25 cellular contexts compared by ENCODE assay signal in the genomic region with DNA sequence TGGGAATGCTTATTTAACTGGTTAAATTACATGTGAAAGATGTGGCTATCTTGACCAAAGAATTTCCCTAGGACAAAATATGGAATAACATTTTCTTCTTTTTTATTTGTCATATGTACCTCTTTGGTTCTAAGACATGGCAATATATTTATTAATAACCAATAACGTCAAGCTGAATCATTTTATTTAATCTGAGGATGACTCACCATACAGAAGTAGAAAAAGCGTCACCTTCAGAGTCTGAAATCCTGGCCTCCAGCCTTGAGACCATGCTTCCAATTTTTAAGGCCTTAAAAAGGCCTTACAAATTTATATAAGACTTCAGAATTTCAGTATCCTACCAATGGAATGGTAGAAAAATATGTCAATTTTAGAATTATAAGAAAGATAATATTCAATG.
"Had no signal": no experiment of that assay in that cellular context is flagged by ENCODE, and none has a peak within 500 bp of the region (broad histone marks: within the 10 kb centered on the region; RNA-seq: fewer than 3 reads in every experiment).

No MANE protein-coding gene starts in this region.

- H3K27ac ChIP-seq: brain microvascular endothelial cell, Peyer's patch had no signal

- H3K9me3 ChIP-seq: Peyer's patch had no signal

- H3K36me3 Mint-ChIP-seq: activated CD4-positive, alpha-beta memory T cell treated with anti-CD3 and anti-CD28 coated beads for 36 hours; activated naive CD8-positive, alpha-beta T cell treated with anti-CD3 and anti-CD28 coated beads for 36 hours had no signal

- H3K27me3 Mint-ChIP-seq: activated CD4-positive, alpha-beta memory T cell treated with anti-CD3 and anti-CD28 coated beads for 36 hours; activated CD4-positive, alpha-beta T cell treated with anti-CD3 and anti-CD28 coated beads, Interleukin-2, amount 10 ng/mL, durations not matched to agents 7 days and 5 days; activated naive CD8-positive, alpha-beta T cell treated with anti-CD3 and anti-CD28 coated beads for 36 hours; activated T-helper 17 cell treated with anti-CD3 and anti-CD28 coated beads, Interleukin-2, amount 50 U/mL, for 72 hours; T-helper 17 cell had no signal

- H3K27me3 ChIP-seq: brain microvascular endothelial cell, Peyer's patch had no signal

- H3K4me3 ChIP-seq: Peyer's patch had no signal

- H3K4me1 Mint-ChIP-seq: activated CD4-positive, alpha-beta T cell treated with anti-CD3 and anti-CD28 coated beads, Interleukin-2, amount 10 ng/mL, durations not matched to agents 7 days and 5 days; activated naive CD8-positive, alpha-beta T cell treated with anti-CD3 and anti-CD28 coated beads for 36 hours; activated T-helper 17 cell treated with anti-CD3 and anti-CD28 coated beads, Interleukin-2, amount 50 U/mL, for 72 hours; T-helper 17 cell had no signal

- DNase-seq: activated CD4-positive, alpha-beta memory T cell treated with anti-CD3 and anti-CD28 coated beads for 36 hours; activated CD4-positive, alpha-beta T cell treated with anti-CD3 and anti-CD28 coated beads, Interleukin-2, amount 10 ng/mL, durations not matched to agents 7 days and 5 days; activated CD4-positive, CD25-positive, alpha-beta regulatory T cell; activated gamma-delta T cell; activated naive CD4-positive, alpha-beta T cell treated with anti-CD3 and anti-CD28 coated beads for 36 hours; activated naive CD8-positive, alpha-beta T cell treated with anti-CD3 and anti-CD28 coated beads for 36 hours; activated T-cell treated with anti-CD3 and anti-CD28 coated beads for 4 hours; activated T-cell treated with anti-CD3 and anti-CD28 coated beads, Interleukin-2, amount 50 U/mL, for 48 hours; brain microvascular endothelial cell; caudate nucleus; Kasumi-1; KBM-7; NCI-H1092 treated with DMSO at 0.1 percent for 48 hours; NCI-H1417 treated with DMSO at 0.1 percent for 48 hours; NCI-H1694; NCI-H2029; NCI-H510A treated with DMSO at 0.1 percent for 48 hours; NCI-H69; NK-92 treated with Interleukin-12 subunit alpha and Interleukin-12 subunit beta, amount 100 ng/mL, for 24 hours; OCI-M1; Peyer's patch; SHP77 treated with DMSO at 0.1 percent for 48 hours; T-helper 17 cell; T-helper 9 cell had no signal

- H3K4me1 ChIP-seq: Peyer's patch had no signal

- H3K36me3 ChIP-seq: brain microvascular endothelial cell, Peyer's patch had no signal

- ATAC-seq: activated T-helper 17 cell treated with anti-CD3 and anti-CD28 coated beads, Interleukin-2, amount 50 U/mL, for 72 hours; T-helper 17 cell had no signal

- H3K27ac Mint-ChIP-seq: activated CD4-positive, alpha-beta memory T cell treated with anti-CD3 and anti-CD28 coated beads for 36 hours; activated CD4-positive, alpha-beta T cell treated with anti-CD3 and anti-CD28 coated beads, Interleukin-2, amount 10 ng/mL, durations not matched to agents 7 days and 5 days; activated naive CD4-positive, alpha-beta T cell treated with anti-CD3 and anti-CD28 coated beads for 36 hours; activated naive CD8-positive, alpha-beta T cell treated with anti-CD3 and anti-CD28 coated beads for 36 hours; activated T-helper 17 cell treated with anti-CD3 and anti-CD28 coated beads, Interleukin-2, amount 50 U/mL, for 72 hours; T-helper 17 cell had no signal

- H3K9me3 Mint-ChIP-seq: activated CD4-positive, alpha-beta T cell treated with anti-CD3 and anti-CD28 coated beads, Interleukin-2, amount 10 ng/mL, durations not matched to agents 7 days and 5 days had no signal

- H3K4me3 Mint-ChIP-seq: activated CD4-positive, alpha-beta memory T cell treated with anti-CD3 and anti-CD28 coated beads for 36 hours; activated CD4-positive, alpha-beta T cell treated with anti-CD3 and anti-CD28 coated beads, Interleukin-2, amount 10 ng/mL, durations not matched to agents 7 days and 5 days; activated naive CD4-positive, alpha-beta T cell treated with anti-CD3 and anti-CD28 coated beads for 36 hours; activated naive CD8-positive, alpha-beta T cell treated with anti-CD3 and anti-CD28 coated beads for 36 hours; activated T-helper 17 cell treated with anti-CD3 and anti-CD28 coated beads, Interleukin-2, amount 50 U/mL, for 72 hours; T-helper 17 cell had no signal
